Comparison of ENCODE assay signal across 1 cellular context in the genomic region with DNA sequence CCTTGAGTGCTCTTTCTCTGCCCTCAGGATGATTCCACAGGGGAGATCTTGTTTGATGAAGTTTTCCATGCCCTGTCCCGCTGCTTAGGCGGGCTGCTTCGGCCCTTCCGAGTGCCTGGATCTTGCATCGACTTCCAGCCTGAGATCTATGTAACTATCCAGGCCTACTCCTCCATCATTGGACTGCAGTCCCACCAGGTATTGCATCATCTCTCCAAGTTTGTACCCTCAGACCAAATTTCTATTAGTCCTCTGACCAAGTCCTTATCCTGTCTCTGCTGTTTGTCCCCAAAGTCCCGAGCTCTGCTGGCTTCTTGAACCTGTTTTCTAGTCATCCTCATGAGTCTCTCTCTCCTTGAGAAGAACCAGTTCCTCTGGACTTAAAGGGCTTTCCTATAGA.
TF ChIP-seq lines count a peak whose summit lies in the region.

No MANE protein-coding gene starts in this region.

TF ChIP-seq in GM23338, 12 proteins besides CTCF, POLR2A, EP300 and RAD21 (continued from another document):
- TF ChIP-seq, protein P1, sequence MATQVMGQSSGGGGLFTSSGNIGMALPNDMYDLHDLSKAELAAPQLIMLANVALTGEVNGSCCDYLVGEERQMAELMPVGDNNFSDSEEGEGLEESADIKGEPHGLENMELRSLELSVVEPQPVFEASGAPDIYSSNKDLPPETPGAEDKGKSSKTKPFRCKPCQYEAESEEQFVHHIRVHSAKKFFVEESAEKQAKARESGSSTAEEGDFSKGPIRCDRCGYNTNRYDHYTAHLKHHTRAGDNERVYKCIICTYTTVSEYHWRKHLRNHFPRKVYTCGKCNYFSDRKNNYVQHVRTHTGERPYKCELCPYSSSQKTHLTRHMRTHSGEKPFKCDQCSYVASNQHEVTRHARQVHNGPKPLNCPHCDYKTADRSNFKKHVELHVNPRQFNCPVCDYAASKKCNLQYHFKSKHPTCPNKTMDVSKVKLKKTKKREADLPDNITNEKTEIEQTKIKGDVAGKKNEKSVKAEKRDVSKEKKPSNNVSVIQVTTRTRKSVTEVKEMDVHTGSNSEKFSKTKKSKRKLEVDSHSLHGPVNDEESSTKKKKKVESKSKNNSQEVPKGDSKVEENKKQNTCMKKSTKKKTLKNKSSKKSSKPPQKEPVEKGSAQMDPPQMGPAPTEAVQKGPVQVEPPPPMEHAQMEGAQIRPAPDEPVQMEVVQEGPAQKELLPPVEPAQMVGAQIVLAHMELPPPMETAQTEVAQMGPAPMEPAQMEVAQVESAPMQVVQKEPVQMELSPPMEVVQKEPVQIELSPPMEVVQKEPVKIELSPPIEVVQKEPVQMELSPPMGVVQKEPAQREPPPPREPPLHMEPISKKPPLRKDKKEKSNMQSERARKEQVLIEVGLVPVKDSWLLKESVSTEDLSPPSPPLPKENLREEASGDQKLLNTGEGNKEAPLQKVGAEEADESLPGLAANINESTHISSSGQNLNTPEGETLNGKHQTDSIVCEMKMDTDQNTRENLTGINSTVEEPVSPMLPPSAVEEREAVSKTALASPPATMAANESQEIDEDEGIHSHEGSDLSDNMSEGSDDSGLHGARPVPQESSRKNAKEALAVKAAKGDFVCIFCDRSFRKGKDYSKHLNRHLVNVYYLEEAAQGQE (IDR thresholded peaks at IDR 0.05; ENCODE audit: unreplicated experiment), result no peak
- no peak for TF ChIP-seq EZH2 (IDR thresholded peaks at IDR 0.05; ENCODE audit: low read depth, unreplicated experiment)
